Comparison of ENCODE assay signal across 8 cellular contexts in genomic region chr6:116010400-116011095, GRCh38. TPM values are rescaled to one million over a fixed set of nuclear protein-coding genes. Genes with fewer than 3 reads are reported as not detected.
A peak's percentile ranks its signal among the peaks of the same experiment; 100 is the strongest.
DNase-seq lines count a peak whose midpoint lies in the region; ATAC-seq and TF ChIP-seq lines count a peak whose summit lies in the region.

No MANE protein-coding gene starts in this region.

- no peak for TF ChIP-seq POLR2A in gastroesophageal sphincter (IDR thresholded peaks at IDR 0.05)
- TF ChIP-seq POLR2A in ovary (IDR thresholded peaks at IDR 0.05) = no peak

- peaks cover 0 to 20% (median 0%) of the 10 kb centered on the region in 3 donors for H3K4me1 ChIP-seq in gastroesophageal sphincter
- H3K4me1 ChIP-seq in ovary (ENCODE audit: insufficient read depth) = peaks cover 2% of the 10 kb centered on the region
- peaks cover 0 to 15% of the 10 kb centered on the region in 2 donors for H3K4me1 ChIP-seq in aorta (ENCODE audit: control insufficient read depth in 1 of 2, insufficient read depth in 2 of 2, low read length in 2 of 2)

- H3K4me1 Mint-ChIP-seq in activated T-helper 2 cell treated with anti-CD3 and anti-CD28 coated beads, Interferon-gamma antibody, Interleukin-2, Interleukin-4, amounts not matched to agents 10 μg/mL and 5 μg/mL and 100 μg/mL, durations not matched to agents 14 hours and 24 hours and 36 hours (ENCODE audit: low read depth) = peaks cover 8% of the 10 kb centered on the region

- ATAC-seq in GM19372 (IDR thresholded peaks at IDR 0.05; ENCODE audit: low read depth, unreplicated experiment) (peak; percentile 54), gastroesophageal sphincter (peak; percentile 51), aorta (ENCODE audit: low FRiP score) (peak; percentile 81)

- TF ChIP-seq CTCF in gastroesophageal sphincter (IDR thresholded peaks at IDR 0.05) = peak; percentile 61 to 78 (median 66)
- peak in 2 of 3 donors; percentile 55 to 57 for TF ChIP-seq CTCF in ovary (IDR thresholded peaks at IDR 0.05)

- no peak overlapping the region for H3K4me3 Mint-ChIP-seq in activated T-helper 2 cell treated with anti-CD3 and anti-CD28 coated beads, Interferon-gamma antibody, Interleukin-2, Interleukin-4, amounts not matched to agents 10 μg/mL and 5 μg/mL and 100 μg/mL, durations not matched to agents 14 hours and 24 hours and 36 hours (ENCODE audit: low read depth)

- intact Hi-C loops in activated T-helper 2 cell treated with anti-CD3 and anti-CD28 coated beads, Interferon-gamma antibody, Interleukin-2, Interleukin-4, amounts not matched to agents 10 μg/mL and 5 μg/mL and 100 μg/mL, durations not matched to agents 14 hours and 24 hours and 36 hours (cut with micrococcal nuclease) = loop anchor here (1.0 kb wide), 1 partner anchor 87 kb away; no protein-coding TSS in a partner anchor
- intact Hi-C loops in ovary (cut with DNase I) (loop anchor here in 1 of 4 donors (2.0 kb wide), 1 partner anchor 90 kb away; the partner anchor contains the start of gene NT5DC1), aorta (cut with DNase I) (loop anchor here (1.0 to 5.0 kb wide), 3 partner anchors 52 to 88 kb away; partner anchors contain the start of gene FRK (in 1 of the 2))

- TF ChIP-seq EP300 in gastroesophageal sphincter (IDR thresholded peaks at IDR 0.05) = no peak
- no peak for TF ChIP-seq EP300 in ovary (IDR thresholded peaks at IDR 0.05)

- H3K9me3 Mint-ChIP-seq in activated T-helper 2 cell treated with anti-CD3 and anti-CD28 coated beads, Interferon-gamma antibody, Interleukin-2, Interleukin-4, amounts not matched to agents 10 μg/mL and 5 μg/mL and 100 μg/mL, durations not matched to agents 14 hours and 24 hours and 36 hours = no peaks in the 10 kb centered on the region

- DNase-seq in COLO668 (lab: John Stamatoyannopoulos, UW; ENCODE audit: unreplicated experiment) (peak; percentile 69), HS-5 (ENCODE audit: low read depth) (peak; percentile 32), OCI-M2 (lab: John Stamatoyannopoulos, UW; ENCODE audit: unreplicated experiment) (peak; percentile 11), ovary (peak; percentile 48 to 74 (median 65)), aorta (peak; percentile 79 to 85)
- DNase-seq in activated T-helper 2 cell treated with anti-CD3 and anti-CD28 coated beads, Interferon-gamma antibody, Interleukin-2, Interleukin-4, amounts not matched to agents 10 μg/mL and 5 μg/mL and 100 μg/mL, durations not matched to agents 14 hours and 24 hours and 36 hours (ENCODE audit: low spot score) = peak; percentile 11

- H3K4me3 ChIP-seq in gastroesophageal sphincter (no peak overlapping the region), ovary (no peak overlapping the region), aorta (ENCODE audit: low read length in 2 of 2) (no peak overlapping the region)

- H3K27ac Mint-ChIP-seq in activated T-helper 2 cell treated with anti-CD3 and anti-CD28 coated beads, Interferon-gamma antibody, Interleukin-2, Interleukin-4, amounts not matched to agents 10 μg/mL and 5 μg/mL and 100 μg/mL, durations not matched to agents 14 hours and 24 hours and 36 hours = no peak overlapping the region

- peaks cover 33% of the 10 kb centered on the region for H3K27me3 Mint-ChIP-seq in activated T-helper 2 cell treated with anti-CD3 and anti-CD28 coated beads, Interferon-gamma antibody, Interleukin-2, Interleukin-4, amounts not matched to agents 10 μg/mL and 5 μg/mL and 100 μg/mL, durations not matched to agents 14 hours and 24 hours and 36 hours (ENCODE audit: low read depth)

- H3K9me3 ChIP-seq in gastroesophageal sphincter = no peaks in the 10 kb centered on the region
- no peaks in the 10 kb centered on the region for H3K9me3 ChIP-seq in ovary
- no peaks in the 10 kb centered on the region for H3K9me3 ChIP-seq in aorta (ENCODE audit: control insufficient read depth, low read length)

- 48 to 51% methylated on average over 5 of the region's 5 CpGs for WGBS in gastroesophageal sphincter (ENCODE audit: low coverage in 1 of 2), 2 donors
- WGBS in ovary, 3 donors = 45 to 49% (median 47%) methylated on average over 5 of the region's 5 CpGs
- 42 to 43% methylated on average over 5 of the region's 5 CpGs for WGBS in aorta, 2 donors

- no peaks in the 10 kb centered on the region for H3K36me3 Mint-ChIP-seq in activated T-helper 2 cell treated with anti-CD3 and anti-CD28 coated beads, Interferon-gamma antibody, Interleukin-2, Interleukin-4, amounts not matched to agents 10 μg/mL and 5 μg/mL and 100 μg/mL, durations not matched to agents 14 hours and 24 hours and 36 hours (ENCODE audit: low read depth)

- H3K27me3 ChIP-seq in gastroesophageal sphincter (no peaks in the 10 kb centered on the region), ovary (no peaks in the 10 kb centered on the region), aorta (ENCODE audit: control insufficient read depth in 1 of 2, insufficient read depth in 2 of 2, low read length in 1 of 2) (no peaks in the 10 kb centered on the region)

- no peak overlapping the region for H3K27ac ChIP-seq in gastroesophageal sphincter
- no peak overlapping the region for H3K27ac ChIP-seq in ovary
- no peak overlapping the region for H3K27ac ChIP-seq in aorta (ENCODE audit: low read depth in 1 of 2, low read length in 2 of 2)

- H3K36me3 ChIP-seq in gastroesophageal sphincter (no peaks in the 10 kb centered on the region), ovary (no peaks in the 10 kb centered on the region), aorta (ENCODE audit: control insufficient read depth in 1 of 2, insufficient read depth in 2 of 2, low read length in 1 of 2) (no peaks in the 10 kb centered on the region)

RNA-seq across cellular contexts. Expression of gene FRK, which starts 50.1 kb away (rescaled TPM):
- total RNA-seq in activated T-helper 2 cell treated with anti-CD3 and anti-CD28 coated beads, Interferon-gamma antibody, Interleukin-2, Interleukin-4, amounts not matched to agents 10 μg/mL and 5 μg/mL and 100 μg/mL, durations not matched to agents 14 hours and 24 hours and 36 hours = 0.02 and 0.05 TPM in 2 replicates
- total RNA-seq in gastroesophageal sphincter (1 to 10 TPM in 3 of 4 donors, under 1 TPM in 1; 0.42 to 1.9 (median 1.3) TPM), ovary (1 to 10 TPM in 4 of 7 donors, under 1 TPM in 3; 0.38 to 3.2 (median 1.1) TPM), aorta (10 to 100 TPM in 1 of 2 donors, 1 to 10 TPM in 1; 9.3 to 18.3 TPM)
- polyA plus RNA-seq in ovary (1 to 10 TPM in 1 of 2 donors, under 1 TPM in 1; 0.75 to 3.5 TPM), aorta (1 to 10 TPM; 1.8 to 2.8 TPM)

Comparison
In these comparisons a context has a peak if more than half of its experiments do, and no peak if none do; other contexts are left out.
1. DNase-seq: peak in every context shown above with its lines; median percentile 82 in aorta; 69 in COLO668; 65 in ovary; 32 in HS-5; 11 in OCI-M2; 11 in activated T-helper 2 cell treated with anti-CD3 and anti-CD28 coated beads, Interferon-gamma antibody, Interleukin-2, Interleukin-4, amounts not matched to agents 10 μg/mL and 5 μg/mL and 100 μg/mL, durations not matched to agents 14 hours and 24 hours and 36 hours.